ENCODE assay signal across 23 cellular contexts in genomic region chr7:1973321-1974251, GRCh38.
A peak's percentile ranks its signal among the peaks of the same experiment; 100 is the strongest.
DNase-seq lines count a peak whose midpoint lies in the region; ATAC-seq and TF ChIP-seq lines count a peak whose summit lies in the region.
"Had no signal": no experiment of that assay in that cellular context is flagged by ENCODE, and none has a peak within 500 bp of the region (broad histone marks: within the 10 kb centered on the region; RNA-seq: fewer than 3 reads in every experiment).

No MANE protein-coding gene starts in this region.

- H3K9me3 Mint-ChIP-seq in MCF 10A (ENCODE audit: unreplicated experiment): no peaks in the 10 kb centered on the region
- H3K9me3 Mint-ChIP-seq in activated T-helper 1 cell treated with anti-CD3 and anti-CD28 coated beads, Interleukin-12 subunit alpha, Interleukin-12 subunit beta, Interleukin-2, Interleukin-4 antibody, amounts not matched to agents 30 ng/mL and 10 ng/mL and 1 ng/mL, durations not matched to agents 14 hours and 24 hours and 36 hours: no peaks in the 10 kb centered on the region
- H3K9me3 Mint-ChIP-seq: T-helper 2 cell treated with Interferon-gamma antibody and Interleukin-4, amounts not matched to agents 5 μg/mL and 100 μg/mL, for 36 hours had no signal

- H4K91ac ChIP-seq in IMR-90 (ENCODE audit: insufficient read depth, low read depth, low read length): no peak overlapping the region

- H3K36me3 ChIP-seq in BE2C (peaks cover 17% of the 10 kb centered on the region), IMR-90 (ENCODE audit: control insufficient read depth, insufficient read depth, low read length) (peaks cover 10% of the 10 kb centered on the region)
- H3K36me3 ChIP-seq: transverse colon had no signal

- no peak overlapping the region for H3K27ac Mint-ChIP-seq in MCF 10A (ENCODE audit: low read depth, unreplicated experiment)
- no peak overlapping the region for H3K27ac Mint-ChIP-seq in activated T-helper 1 cell treated with anti-CD3 and anti-CD28 coated beads, Interleukin-12 subunit alpha, Interleukin-12 subunit beta, Interleukin-2, Interleukin-4 antibody, amounts not matched to agents 30 ng/mL and 10 ng/mL and 1 ng/mL, durations not matched to agents 14 hours and 24 hours and 36 hours
- H3K27ac Mint-ChIP-seq: T-helper 2 cell treated with Interferon-gamma antibody and Interleukin-4, amounts not matched to agents 5 μg/mL and 100 μg/mL, for 36 hours had no signal

- no peak overlapping the region for H4K8ac ChIP-seq in IMR-90 (ENCODE audit: low read depth in 2 of 2, low read length in 2 of 2)

- H3K27me3 Mint-ChIP-seq in MCF 10A (ENCODE audit: insufficient read depth, unreplicated experiment): no peaks in the 10 kb centered on the region
- no peaks in the 10 kb centered on the region for H3K27me3 Mint-ChIP-seq in activated T-helper 1 cell treated with anti-CD3 and anti-CD28 coated beads, Interleukin-12 subunit alpha, Interleukin-12 subunit beta, Interleukin-2, Interleukin-4 antibody, amounts not matched to agents 30 ng/mL and 10 ng/mL and 1 ng/mL, durations not matched to agents 14 hours and 24 hours and 36 hours (ENCODE audit: insufficient read depth)

- TF ChIP-seq CTCF in BE2C (IDR thresholded peaks at IDR 0.05; ENCODE audit: low read depth, low read length) (no peak), IMR-90 (conservative IDR thresholded peaks at IDR 0.05; ENCODE audit: low read depth, low read length) (no peak), MCF 10A (IDR thresholded peaks at IDR 0.05; ENCODE audit: unreplicated experiment) (no peak)

- 0 out of 4 replicates have a peak, but pooled peaks cover 0 to 2% of the 10 kb centered on the region in 2 experiments for H3K79me1 ChIP-seq in IMR-90 (ENCODE audit: low read depth in 1 of 2, low read length in 2 of 2)

- H3K4me1 ChIP-seq in BE2C (no peaks in the 10 kb centered on the region), IMR-90 (ENCODE audit: control insufficient read depth, insufficient read depth, low read length) (no peaks in the 10 kb centered on the region), right cardiac atrium (ENCODE audit: control insufficient read depth, insufficient read depth, low read length) (no peaks in the 10 kb centered on the region)
- H3K4me1 ChIP-seq: psoas muscle, transverse colon had no signal

- H3K27me3 ChIP-seq in BE2C: no peaks in the 10 kb centered on the region
- no peaks in the 10 kb centered on the region for H3K27me3 ChIP-seq in IMR-90 (ENCODE audit: control insufficient read depth, insufficient read depth, low read length)
- H3K27me3 ChIP-seq in right cardiac atrium (ENCODE audit: control insufficient read depth, insufficient read depth): no peaks in the 10 kb centered on the region
- H3K27me3 ChIP-seq: neutrophil, transverse colon had no signal

- TF ChIP-seq POLR2A in IMR-90 (IDR thresholded peaks at IDR 0.05; ENCODE audit: low read depth, low read length): no peak

- H3K9ac ChIP-seq in IMR-90 (ENCODE audit: low read depth, low read length): no peak overlapping the region

- H3K4me3 Mint-ChIP-seq in MCF 10A (ENCODE audit: unreplicated experiment): no peak overlapping the region
- no peak overlapping the region for H3K4me3 Mint-ChIP-seq in activated T-helper 1 cell treated with anti-CD3 and anti-CD28 coated beads, Interleukin-12 subunit alpha, Interleukin-12 subunit beta, Interleukin-2, Interleukin-4 antibody, amounts not matched to agents 30 ng/mL and 10 ng/mL and 1 ng/mL, durations not matched to agents 14 hours and 24 hours and 36 hours
- H3K4me3 Mint-ChIP-seq: CD14-positive monocyte; T-helper 2 cell treated with Interferon-gamma antibody and Interleukin-4, amounts not matched to agents 5 μg/mL and 100 μg/mL, for 36 hours had no signal

- WGBS in IMR-90 (ENCODE audit: extremely low coverage in 2 of 2, insufficient read length in 1 of 2), 2 experiments: 89% methylated on average over 9 of the region's 33 CpGs; no CpG with 5 or more reads in 1 of the 2 experiments
- 90% methylated on average over 33 of the region's 33 CpGs for WGBS in right cardiac atrium

- dilution Hi-C loops in IMR-90 (cut with HindIII; ENCODE audit: low sequenced_read_pairs, unreplicated experiment): no loop called here

- no peak overlapping the region for H4K5ac ChIP-seq in IMR-90 (ENCODE audit: low read depth, low read length)

- peaks cover 12% of the 10 kb centered on the region for H3K36me3 Mint-ChIP-seq in MCF 10A (ENCODE audit: insufficient read depth, unreplicated experiment)
- peaks cover 4% of the 10 kb centered on the region for H3K36me3 Mint-ChIP-seq in activated T-helper 1 cell treated with anti-CD3 and anti-CD28 coated beads, Interleukin-12 subunit alpha, Interleukin-12 subunit beta, Interleukin-2, Interleukin-4 antibody, amounts not matched to agents 30 ng/mL and 10 ng/mL and 1 ng/mL, durations not matched to agents 14 hours and 24 hours and 36 hours (ENCODE audit: low read depth)

- H2BK5ac ChIP-seq in IMR-90 (ENCODE audit: low read depth, low read length, poor library complexity, severe bottlenecking): no peak overlapping the region

- no peaks in the 10 kb centered on the region for H3K9me1 ChIP-seq in IMR-90 (ENCODE audit: insufficient read depth, low read length)

- H3K9me3 ChIP-seq in BE2C (no peaks in the 10 kb centered on the region; the same call in 1 of the 2 replicates), IMR-90 (ENCODE audit: control insufficient read depth, insufficient read depth, low read length) (peaks cover 3% of the 10 kb centered on the region; the same call in 1 of the 2 replicates), right cardiac atrium (ENCODE audit: control insufficient read depth, low read length) (no peaks in the 10 kb centered on the region)
- H3K9me3 ChIP-seq: neutrophil, psoas muscle, transverse colon had no signal

- H3K4me3 ChIP-seq in BE2C (ENCODE audit: low read depth, low read length) (no peak overlapping the region), IMR-90 (ENCODE audit: insufficient read depth, low read depth, low read length) (no peak overlapping the region), right cardiac atrium (ENCODE audit: low read length) (no peak overlapping the region)
- H3K4me3 ChIP-seq: K562, psoas muscle, transverse colon had no signal

- no peaks in the 10 kb centered on the region for H3K4me1 Mint-ChIP-seq in MCF 10A (ENCODE audit: insufficient read depth, unreplicated experiment)
- H3K4me1 Mint-ChIP-seq in activated T-helper 1 cell treated with anti-CD3 and anti-CD28 coated beads, Interleukin-12 subunit alpha, Interleukin-12 subunit beta, Interleukin-2, Interleukin-4 antibody, amounts not matched to agents 30 ng/mL and 10 ng/mL and 1 ng/mL, durations not matched to agents 14 hours and 24 hours and 36 hours (ENCODE audit: low read depth): peaks cover 14% of the 10 kb centered on the region

- in situ Hi-C loops in IMR-90 (cut with MboI; ENCODE audit: low sequenced_read_pairs): no loop called here

- H2BK120ac ChIP-seq in IMR-90 (ENCODE audit: low read depth, low read length): no peak overlapping the region

- no peaks in the 10 kb centered on the region for H4K20me1 ChIP-seq in IMR-90 (ENCODE audit: insufficient read depth, low read length)

- no peak overlapping the region for H3K4me2 ChIP-seq in IMR-90 (ENCODE audit: low read depth, low read length)

- H2AFZ ChIP-seq in IMR-90 (replicated peaks; ENCODE audit: low read length, poor library complexity): peak overlapping the region; percentile 9

- H3K18ac ChIP-seq in IMR-90 (ENCODE audit: low read depth, low read length): no peak overlapping the region

- H3K23ac ChIP-seq in IMR-90 (ENCODE audit: low read depth, low read length): no peak overlapping the region

- H2BK20ac ChIP-seq in IMR-90 (ENCODE audit: low read depth, low read length): no peak overlapping the region

- no peak overlapping the region for H2BK15ac ChIP-seq in IMR-90 (ENCODE audit: low read depth, low read length)

- DNase-seq in BE2C (peak; percentile 5), IMR-90 (no peak), right cardiac atrium (peak; percentile 2 to 41 (median 38)), posterior vena cava (ENCODE audit: low spot score) (peak; percentile 75), HK-2 (ENCODE audit: unreplicated experiment) (no peak), MCF 10A (ENCODE audit: unreplicated experiment) (no peak)
- no peak for DNase-seq in activated T-helper 1 cell treated with anti-CD3 and anti-CD28 coated beads, Interleukin-12 subunit alpha, Interleukin-12 subunit beta, Interleukin-2, Interleukin-4 antibody, amounts not matched to agents 30 ng/mL and 10 ng/mL and 1 ng/mL, durations not matched to agents 14 hours and 24 hours and 36 hours (ENCODE audit: low spot score)
- DNase-seq: activated CD4-positive, alpha-beta T cell treated with anti-CD3 and anti-CD28 coated beads, Interleukin-2, amount 50 U/mL, for 48 hours; activated CD8-positive, alpha-beta memory T cell treated with anti-CD3 and anti-CD28 coated beads, Interleukin-2, amount 50 U/mL, for 48 hours; activated gamma-delta T cell treated with Interleukin-2 at 50 U/mL for 16 hours; NCI-H1694; NCI-H2171; NCI-H526 treated with DMSO at 0.1 percent for 48 hours; RPMI8226; stimulated activated CD4-positive, alpha-beta T cell treated with anti-CD3 and anti-CD28 coated beads, Interleukin-4, amount 100 ng/mL, for 24 hours; transverse colon had no signal

- H2AK9ac ChIP-seq in IMR-90 (replicated peaks; ENCODE audit: low read depth, low read length, poor library complexity): no peak overlapping the region

- CTCF ChIA-PET in IMR-90 (lab: Yijun Ruan, JAX): no interaction called here
- CTCF ChIA-PET in MCF 10A (lab: Yijun Ruan, JAX): interaction anchor here (0.6 kb wide), 1 partner anchor 383 kb away, joined by 3 read pairs; no protein-coding TSS in a partner anchor

- BruUV-seq in IMR-90 (replicated peaks; lab: Mats Ljungman, UMichigan): no TSS peak
- no TSS peak for BruUV-seq in MCF 10A (replicated peaks; lab: Mats Ljungman, UMichigan)

- no peak overlapping the region for H3K27ac ChIP-seq in IMR-90 (ENCODE audit: insufficient read depth, low read length)
- no peak overlapping the region for H3K27ac ChIP-seq in right cardiac atrium (ENCODE audit: low read length)
- H3K27ac ChIP-seq: neutrophil, psoas muscle, transverse colon, VCaP had no signal

- intact Hi-C loops in IMR-90 (cut with micrococcal nuclease): no loop called here
- intact Hi-C loops in right cardiac atrium (cut with DNase I): no loop called here
- intact Hi-C loops in posterior vena cava (cut with DNase I): no loop called here
- intact Hi-C loops in MCF 10A (cut with micrococcal nuclease): no loop called here
- intact Hi-C loops in activated T-helper 1 cell treated with anti-CD3 and anti-CD28 coated beads, Interleukin-12 subunit alpha, Interleukin-12 subunit beta, Interleukin-2, Interleukin-4 antibody, amounts not matched to agents 30 ng/mL and 10 ng/mL and 1 ng/mL, durations not matched to agents 14 hours and 24 hours and 36 hours (cut with micrococcal nuclease): no loop called here

- H3K14ac ChIP-seq in IMR-90 (replicated peaks; ENCODE audit: low read depth, low read length): no peak overlapping the region

- ATAC-seq in IMR-90 (ENCODE audit: low read depth) (no peak), right cardiac atrium (peak in 1 of 2 donors; percentile 25)
- ATAC-seq: K562, SK-N-SH treated with all-trans-retinoic acid at 6 μM for 48 hours had no signal

- no peak overlapping the region for H3K56ac ChIP-seq in IMR-90 (ENCODE audit: extremely low read depth, insufficient read depth, low read length)

- POLR2A ChIA-PET in IMR-90 (lab: Charles Lee; ENCODE audit: unreplicated experiment) (no interaction called here), MCF 10A (lab: Yijun Ruan, JAX) (no interaction called here)

- no peak overlapping the region for H3K4ac ChIP-seq in IMR-90 (ENCODE audit: low read depth, low read length)

- H2AK5ac ChIP-seq in IMR-90 (ENCODE audit: low read depth, low read length): no peak overlapping the region

- TF ChIP-seq RAD21 in IMR-90 (IDR thresholded peaks at IDR 0.05; ENCODE audit: low read length): no peak

Comparison
In these comparisons a context has a peak if more than half of its experiments do, and no peak if none do; other contexts are left out.
1. DNase-seq: peak in BE2C (single experiment), right cardiac atrium (3 of 3) and posterior vena cava (single experiment); none in IMR-90 (single experiment), HK-2 (single experiment), MCF 10A (single experiment) and activated T-helper 1 cell treated with anti-CD3 and anti-CD28 coated beads, Interleukin-12 subunit alpha, Interleukin-12 subunit beta, Interleukin-2, Interleukin-4 antibody, amounts not matched to agents 30 ng/mL and 10 ng/mL and 1 ng/mL, durations not matched to agents 14 hours and 24 hours and 36 hours (single experiment).